15 cellular contexts compared by ENCODE assay signal in genomic region chr4:147207941-147208340, GRCh38.
DNase-seq lines count a peak whose midpoint lies in the region; ATAC-seq, FAIRE-seq and TF ChIP-seq lines count a peak whose summit lies in the region.
"Had no signal": no experiment of that assay in that cellular context is flagged by ENCODE, and none has a peak within 500 bp of the region (broad histone marks: within the 10 kb centered on the region; RNA-seq: fewer than 3 reads in every experiment).

No MANE protein-coding gene starts in this region.

- no peak for TF ChIP-seq POLR2A in GM12891 (IDR thresholded peaks at IDR 0.05; ENCODE audit: low read depth, low read length)

- no peak overlapping the region for H3K9ac ChIP-seq in adipocyte (ENCODE audit: low read length)

- no peaks in the 10 kb centered on the region for H3K9me3 ChIP-seq in adipocyte (ENCODE audit: control insufficient read depth, low read length)
- H3K9me3 ChIP-seq: BE2C had no signal

- ATAC-seq in GM21515 (IDR thresholded peaks at IDR 0.05; ENCODE audit: unreplicated experiment): no peak
- ATAC-seq: GM23338 had no signal

- H3K27me3 Mint-ChIP-seq in activated T-cell treated with anti-CD3 and anti-CD28 coated beads, Interleukin-2, amount 50 U/mL, for 24 hours: no peaks in the 10 kb centered on the region
- H3K27me3 Mint-ChIP-seq: CD4-positive, alpha-beta memory T cell had no signal

- DNase-seq in EL: peak; percentile 11
- DNase-seq in adipocyte (ENCODE audit: low read depth): peak; percentile 49
- DNase-seq in fibroblast of mammary gland (ENCODE audit: low read depth): peak; percentile 23
- no peak for DNase-seq in GM12891 (ENCODE audit: insufficient read length, low spot score)
- no peak for DNase-seq in activated T-cell treated with anti-CD3 and anti-CD28 coated beads, Interleukin-2, amount 50 U/mL, for 24 hours
- no peak for DNase-seq in OCI-M1 (lab: John Stamatoyannopoulos, UW)
- DNase-seq: BE2C; CD4-positive, alpha-beta memory T cell; DMS79 treated with DMSO at 0.1 percent for 48 hours; GF-D8; H9; KBM-7 had no signal

- H3K4me1 ChIP-seq in adipocyte (ENCODE audit: control insufficient read depth, insufficient read depth, low read length): no peaks in the 10 kb centered on the region
- H3K4me1 ChIP-seq: BE2C had no signal

- no peak overlapping the region for H3K4me3 Mint-ChIP-seq in activated T-cell treated with anti-CD3 and anti-CD28 coated beads, Interleukin-2, amount 50 U/mL, for 24 hours
- H3K4me3 Mint-ChIP-seq: CD4-positive, alpha-beta memory T cell; GM23338; H9 had no signal

- H3K4me3 ChIP-seq in adipocyte (ENCODE audit: low read length): no peak overlapping the region
- H3K4me3 ChIP-seq in fibroblast of mammary gland (ENCODE audit: control insufficient read depth, low read depth, low read length): no peak overlapping the region
- H3K4me3 ChIP-seq: GM23338 had no signal

- FAIRE-seq in GM12891 (lab: Jason Lieb, UNC): no peak
- FAIRE-seq: A204.1 had no signal

- H3K9me3 Mint-ChIP-seq in activated T-cell treated with anti-CD3 and anti-CD28 coated beads, Interleukin-2, amount 50 U/mL, for 24 hours: no peaks in the 10 kb centered on the region
- H3K9me3 Mint-ChIP-seq: GM23338, H9 had no signal

- no peaks in the 10 kb centered on the region for H3K27me3 ChIP-seq in adipocyte (replicated peaks; ENCODE audit: control insufficient read depth, insufficient read depth, low read length)
- H3K27me3 ChIP-seq: BE2C had no signal

- H3K27ac Mint-ChIP-seq in activated T-cell treated with anti-CD3 and anti-CD28 coated beads, Interleukin-2, amount 50 U/mL, for 24 hours: no peak overlapping the region
- H3K27ac Mint-ChIP-seq: CD4-positive, alpha-beta memory T cell; GM23338 had no signal

- H3K36me3 Mint-ChIP-seq in activated T-cell treated with anti-CD3 and anti-CD28 coated beads, Interleukin-2, amount 50 U/mL, for 24 hours (ENCODE audit: low read depth): no peaks in the 10 kb centered on the region
- H3K36me3 Mint-ChIP-seq: CD4-positive, alpha-beta memory T cell had no signal

- no peak for TF ChIP-seq CTCF in fibroblast of mammary gland (conservative IDR thresholded peaks at IDR 0.05; ENCODE audit: control insufficient read depth, insufficient read depth, low read depth, low read length)

- no peaks in the 10 kb centered on the region for H3K36me3 ChIP-seq in adipocyte (ENCODE audit: control insufficient read depth, insufficient read depth, low read length, severe bottlenecking)
- H3K36me3 ChIP-seq: BE2C had no signal

- no peaks in the 10 kb centered on the region for H3K4me1 Mint-ChIP-seq in activated T-cell treated with anti-CD3 and anti-CD28 coated beads, Interleukin-2, amount 50 U/mL, for 24 hours (ENCODE audit: low read depth)
- H3K4me1 Mint-ChIP-seq: CD4-positive, alpha-beta memory T cell; GM23338; H9 had no signal

TF ChIP-seq in GM12891, 5 proteins besides CTCF, POLR2A, EP300 and RAD21:
- TF ChIP-seq POU2F2 (IDR thresholded peaks at IDR 0.05; ENCODE audit: low read depth, low read length): no peak

Comparison
In these comparisons a context has a peak if more than half of its experiments do, and no peak if none do; other contexts are left out.
1. DNase-seq: peak in EL (single experiment), adipocyte (single experiment) and fibroblast of mammary gland (single experiment); none in GM12891 (single experiment), activated T-cell treated with anti-CD3 and anti-CD28 coated beads, Interleukin-2, amount 50 U/mL, for 24 hours (single experiment) and OCI-M1 (single experiment).